17 cellular contexts compared by ENCODE assay signal in the genomic region with DNA sequence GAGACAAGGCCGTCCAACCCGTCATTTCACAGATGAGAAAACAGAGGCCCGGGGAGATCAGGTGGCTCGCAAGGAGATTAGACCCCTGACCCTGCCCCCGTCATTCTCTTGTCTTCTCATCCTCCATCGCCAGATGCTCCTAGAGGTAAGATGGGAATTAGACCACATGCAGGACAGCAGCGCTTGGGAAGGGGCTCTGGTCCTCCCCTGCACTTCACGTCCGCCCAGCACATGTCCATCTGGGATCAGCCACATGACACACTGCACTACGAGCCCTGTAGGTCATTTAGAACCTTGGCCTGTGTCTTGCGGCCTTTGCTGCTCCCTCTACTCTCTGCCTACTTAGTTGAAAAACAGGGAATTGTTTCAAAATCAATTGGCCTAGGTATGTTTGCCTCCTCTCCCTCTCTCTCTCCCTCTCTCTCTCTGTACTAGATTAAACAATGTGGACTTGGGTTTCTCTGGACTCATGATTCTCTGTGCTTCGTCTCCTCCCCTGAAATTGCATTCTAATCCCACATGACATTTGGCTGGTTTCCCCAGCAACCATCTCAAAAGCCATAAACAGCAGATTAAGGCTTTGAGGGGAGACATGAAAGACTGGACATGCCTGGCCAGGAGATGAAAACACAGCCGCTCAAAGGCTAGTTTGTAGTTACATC. TPM values are rescaled to one million over a fixed set of nuclear protein-coding genes. Genes with fewer than 3 reads are reported as not detected.
DNase-seq lines count a peak whose midpoint lies in the region; ATAC-seq and TF ChIP-seq lines count a peak whose summit lies in the region.
"Had no signal": no experiment of that assay in that cellular context is flagged by ENCODE, and none has a peak within 500 bp of the region (broad histone marks: within the 10 kb centered on the region; RNA-seq: fewer than 3 reads in every experiment).

No MANE protein-coding gene starts in this region.

- H3K27me3 Mint-ChIP-seq in nephron progenitor cell (ENCODE audit: low read depth, poor library complexity), result peaks cover 35% of the 10 kb centered on the region

- in situ Hi-C loops in GM23248 (cut with MboI), result no loop called here

- H3K9ac ChIP-seq in GM23248 (no peak overlapping the region), colonic mucosa (ENCODE audit: low read depth in 2 of 2, low read length in 2 of 2) (no peak overlapping the region)

- no peaks in the 10 kb centered on the region for H4K20me1 ChIP-seq in GM23248 (ENCODE audit: insufficient read depth)

- peak overlapping the region; percentile 9 for H3K27ac Mint-ChIP-seq in nephron progenitor cell
- H3K27ac Mint-ChIP-seq: activated CD4-positive, alpha-beta memory T cell treated with anti-CD3 and anti-CD28 coated beads, Interleukin-2, amount 10 ng/mL, durations not matched to agents 7 days and 5 days; CD14-positive monocyte; dendritic cell treated with granulocyte-macrophage colony-stimulating factor and Interleukin-4, amounts not matched to agents 40 ng/mL and 50 ng/mL, for 4 days had no signal

- ATAC-seq in GM21619 (IDR thresholded peaks at IDR 0.05; ENCODE audit: unreplicated experiment), result no peak
- ATAC-seq: foreskin keratinocyte had no signal

- H3K79me2 ChIP-seq in GM23248 (ENCODE audit: insufficient read depth), result no peaks in the 10 kb centered on the region

- no peak overlapping the region for H3K4me3 Mint-ChIP-seq in nephron progenitor cell
- H3K4me3 Mint-ChIP-seq: activated CD4-positive, alpha-beta memory T cell treated with anti-CD3 and anti-CD28 coated beads, Interleukin-2, amount 10 ng/mL, durations not matched to agents 7 days and 5 days; dendritic cell treated with granulocyte-macrophage colony-stimulating factor and Interleukin-4, amounts not matched to agents 40 ng/mL and 50 ng/mL, for 4 days had no signal

- no peaks in the 10 kb centered on the region for H3K9me3 Mint-ChIP-seq in nephron progenitor cell
- H3K9me3 Mint-ChIP-seq: activated CD4-positive, alpha-beta memory T cell treated with anti-CD3 and anti-CD28 coated beads, Interleukin-2, amount 10 ng/mL, durations not matched to agents 7 days and 5 days; dendritic cell treated with granulocyte-macrophage colony-stimulating factor and Interleukin-4, amounts not matched to agents 40 ng/mL and 50 ng/mL, for 4 days had no signal

- H3K4me1 Mint-ChIP-seq in nephron progenitor cell, result peaks cover 38% of the 10 kb centered on the region

- 63 to 66% methylated on average over 13 of the region's 13 CpGs for WGBS in GM23248 (ENCODE audit: low coverage in 1 of 2, low lambda C conversion rate in 2 of 2, missing lambda C conversion rate in 2 of 2), 2 experiments

- H3K9me3 ChIP-seq in GM23248 (ENCODE audit: low read depth) (no peaks in the 10 kb centered on the region), colonic mucosa (no peaks in the 10 kb centered on the region), Peyer's patch (no peaks in the 10 kb centered on the region)
- H3K9me3 ChIP-seq: left ventricle myocardium inferior, ovary had no signal

- H3K27me3 ChIP-seq in GM23248 (replicated peaks; ENCODE audit: insufficient read depth) (peaks cover 47% of the 10 kb centered on the region), colonic mucosa (no peaks in the 10 kb centered on the region), Peyer's patch (no peaks in the 10 kb centered on the region)
- H3K27me3 ChIP-seq: ovary had no signal

- no peaks in the 10 kb centered on the region for H3F3A ChIP-seq in GM23248 (ENCODE audit: insufficient read depth)

- H3K27ac ChIP-seq in GM23248 (no peak overlapping the region), colonic mucosa (no peak overlapping the region), Peyer's patch (no peak overlapping the region)
- H3K27ac ChIP-seq: foreskin keratinocyte, left ventricle myocardium inferior, ovary had no signal

- H3K36me3 Mint-ChIP-seq in nephron progenitor cell (ENCODE audit: low read depth), result no peaks in the 10 kb centered on the region

- peak; percentile 10 for DNase-seq in GM23248
- DNase-seq in NCI-H2227 (lab: John Stamatoyannopoulos, UW; ENCODE audit: unreplicated experiment), result peak; percentile 88
- peak; percentile 71 for DNase-seq in choroid plexus epithelial cell (ENCODE audit: low read depth)
- peak; percentile 15 for DNase-seq in nephron progenitor cell
- no peak for DNase-seq in colonic mucosa
- no peak for DNase-seq in Peyer's patch
- no peak for DNase-seq in cerebellar cortex (ENCODE audit: low spot score)
- DNase-seq: activated CD4-positive, alpha-beta memory T cell treated with anti-CD3 and anti-CD28 coated beads, Interleukin-2, amount 10 ng/mL, durations not matched to agents 7 days and 5 days; activated naive CD4-positive, alpha-beta T cell treated with anti-CD3 and anti-CD28 coated beads, Interleukin-2, amount 50 U/mL, for 16 hours; foreskin keratinocyte; left ventricle myocardium inferior; ovary; stimulated activated naive CD4-positive, alpha-beta T cell; T-helper 2 cell had no signal

- H2AFZ ChIP-seq in GM23248, result no peak overlapping the region

- intact Hi-C loops in colonic mucosa (cut with DNase I), result no loop called here

- no peaks in the 10 kb centered on the region for H3K9me2 ChIP-seq in GM23248 (ENCODE audit: insufficient read depth)

- H3K4me2 ChIP-seq in GM23248 (ENCODE audit: unreplicated experiment), result no peak overlapping the region

- H3K36me3 ChIP-seq in GM23248 (ENCODE audit: low read depth), result no peaks in the 10 kb centered on the region
- H3K36me3 ChIP-seq in colonic mucosa, result no peaks in the 10 kb centered on the region
- no peaks in the 10 kb centered on the region for H3K36me3 ChIP-seq in Peyer's patch
- H3K36me3 ChIP-seq: left ventricle myocardium inferior, ovary had no signal

- H3K4me3 ChIP-seq in GM23248 (no peak overlapping the region), choroid plexus epithelial cell (ENCODE audit: low read depth, low read length) (no peak overlapping the region), colonic mucosa (no peak overlapping the region), Peyer's patch (no peak overlapping the region)
- H3K4me3 ChIP-seq: left ventricle myocardium inferior, ovary had no signal

- TF ChIP-seq POLR2A in Peyer's patch (IDR thresholded peaks at IDR 0.05), result no peak

- TF ChIP-seq CTCF in choroid plexus epithelial cell (conservative IDR thresholded peaks at IDR 0.05; ENCODE audit: low read depth, low read length) (no peak), nephron progenitor cell (IDR thresholded peaks at IDR 0.05) (no peak), colonic mucosa (IDR thresholded peaks at IDR 0.05) (no peak), Peyer's patch (IDR thresholded peaks at IDR 0.05) (no peak)

- H3K4me1 ChIP-seq in GM23248 (ENCODE audit: insufficient read depth) (no peaks in the 10 kb centered on the region), colonic mucosa (no peaks in the 10 kb centered on the region), Peyer's patch (peaks cover 0 to 23% (median 5%) of the 10 kb centered on the region in 4 donors)
- H3K4me1 ChIP-seq: foreskin keratinocyte had no signal

RNA-seq across cellular contexts. Expression of a gene that starts 3.8 kb away (rescaled TPM):
- total RNA-seq in GM23248 (2014; rRNA removed; shearing (Covaris generic)), result not detected in 2 replicates
- not detected in 2 replicates for polyA plus RNA-seq in GM23248 (2016; fragmentation: Nextera tagmentation; extraction: Ambion mirVana)
- total RNA-seq in colonic mucosa, result 1 to 10 TPM in 1 of 2 donors, under 1 TPM in 1; 0.72 to 2.7 TPM
- 1 to 10 TPM; 1.6 to 9.5 (median 4.2) TPM for total RNA-seq in Peyer's patch
- total RNA-seq: activated CD4-positive, alpha-beta memory T cell treated with anti-CD3 and anti-CD28 coated beads, Interleukin-2, amount 10 ng/mL, durations not matched to agents 7 days and 5 days had no signal
- polyA plus RNA-seq: CD14-positive monocyte had no signal

RNA-seq across cellular contexts. Expression of a gene that starts 49.4 kb away (rescaled TPM):
- 10.1 and 10.8 TPM in 2 replicates for total RNA-seq in GM23248 (2014; rRNA removed; shearing (Covaris generic))
- 7.9 and 8.6 TPM in 2 replicates for polyA plus RNA-seq in GM23248 (2016; fragmentation: Nextera tagmentation; extraction: Ambion mirVana)
- 10 to 100 TPM; 12.6 to 15.1 TPM for total RNA-seq in colonic mucosa
- total RNA-seq in Peyer's patch, result 10 to 100 TPM in 2 of 4 donors, 1 to 10 TPM in 2; 5.4 to 15.7 (median 9.3) TPM

Comparison
In these comparisons a context has a peak if more than half of its experiments do, and no peak if none do; other contexts are left out.
1. DNase-seq: peak in GM23248 (single experiment), NCI-H2227 (single experiment), choroid plexus epithelial cell (single experiment) and nephron progenitor cell (single experiment); none in colonic mucosa (single experiment), Peyer's patch (0 of 3) and cerebellar cortex (single experiment).